Comparison of ENCODE assay signal across 22 cellular contexts in the genomic region with DNA sequence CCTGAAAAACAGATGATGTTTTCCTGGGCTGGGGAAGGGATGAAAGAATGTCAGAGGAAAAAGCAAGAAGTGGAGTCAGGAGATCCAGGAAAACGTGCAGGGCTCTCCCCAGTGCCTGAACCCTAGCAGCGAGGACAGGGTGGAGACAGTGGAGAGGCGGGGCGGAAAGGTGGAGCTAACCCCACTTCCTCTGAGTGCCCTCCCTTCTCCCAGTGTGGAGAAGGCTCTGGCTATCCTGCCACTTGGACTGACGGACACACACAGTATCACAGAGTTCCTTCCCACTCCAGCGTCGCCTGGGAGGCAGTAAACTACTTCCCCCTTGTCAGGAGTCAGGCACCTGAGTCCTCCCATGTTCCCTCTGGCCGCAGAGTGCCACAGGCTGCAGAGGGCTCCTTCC. TPM values are rescaled to one million over a fixed set of nuclear protein-coding genes. Genes with fewer than 3 reads are reported as not detected.
DNase-seq lines count a peak whose midpoint lies in the region; ATAC-seq, FAIRE-seq and TF ChIP-seq lines count a peak whose summit lies in the region.
"Had no signal": no experiment of that assay in that cellular context is flagged by ENCODE, and none has a peak within 500 bp of the region (broad histone marks: within the 10 kb centered on the region; RNA-seq: fewer than 3 reads in every experiment).

No MANE protein-coding gene starts in this region.

- CTCF ChIA-PET in A549 (lab: Yijun Ruan, JAX) (interaction anchor here (0.6 to 1.2 kb wide), 2 partner anchors 73 to 327 kb away, joined by 3 read pairs; no protein-coding TSS in a partner anchor), HEK293 (lab: Yijun Ruan, JAX) (no interaction called here)

- H3K27ac ChIP-seq in A549 = no peak overlapping the region
- no peak overlapping the region for H3K27ac ChIP-seq in HEK293 (ENCODE audit: extremely low read depth, low read depth, low read length)
- H3K27ac ChIP-seq in heart right ventricle = no peak overlapping the region
- no peak overlapping the region for H3K27ac ChIP-seq in lung (ENCODE audit: low read depth in 1 of 2, low read length in 1 of 2)
- no peak overlapping the region for H3K27ac ChIP-seq in effector memory CD4-positive, alpha-beta T cell (ENCODE audit: insufficient read depth, low read length, poor library complexity, severe bottlenecking)
- H3K27ac ChIP-seq: PC-9, psoas muscle, suprapubic skin had no signal

- 26% methylated on average over 8 of the region's 8 CpGs for WGBS in A549 (ENCODE audit: missing lambda C conversion rate)
- 15 to 19% methylated on average over 8 of the region's 8 CpGs for WGBS in heart right ventricle, 2 donors
- 7 to 12% methylated on average over 8 of the region's 8 CpGs for WGBS in lung, 2 donors

- intact Hi-C loops in heart right ventricle (cut with DNase I) = no loop called here

- peaks cover 0 to 5% (median 0%) of the 10 kb centered on the region in 7 donors for H3K27me3 ChIP-seq in heart right ventricle
- no peaks in the 10 kb centered on the region for H3K27me3 ChIP-seq in lung (ENCODE audit: control insufficient read depth, insufficient read depth)
- H3K27me3 ChIP-seq in effector memory CD4-positive, alpha-beta T cell (replicated peaks; ENCODE audit: control insufficient read depth, insufficient read depth, low read length, poor library complexity, severe bottlenecking) = no peaks in the 10 kb centered on the region
- H3K27me3 ChIP-seq: suprapubic skin had no signal

- no peak for TF ChIP-seq RAD21 in A549 (conservative IDR thresholded peaks at IDR 0.05 in 1 of 2, IDR thresholded peaks at IDR 0.05 in 1 of 2)

- H3K4me1 ChIP-seq in A549 = no peaks in the 10 kb centered on the region
- H3K4me1 ChIP-seq in HEK293 (ENCODE audit: control insufficient read depth, insufficient read depth, low read length) = no peaks in the 10 kb centered on the region
- peaks cover 0 to 6% (median 0%) of the 10 kb centered on the region in 9 donors for H3K4me1 ChIP-seq in heart right ventricle
- peaks cover 0 to 2% of the 10 kb centered on the region in 2 donors for H3K4me1 ChIP-seq in lung (ENCODE audit: control insufficient read depth in 2 of 2, insufficient read depth in 2 of 2, low read length in 2 of 2)
- H3K4me1 ChIP-seq in effector memory CD4-positive, alpha-beta T cell (ENCODE audit: control insufficient read depth, insufficient read depth, low read length, poor library complexity, severe bottlenecking) = no peaks in the 10 kb centered on the region
- H3K4me1 ChIP-seq: psoas muscle, suprapubic skin had no signal

- H3K36me3 ChIP-seq in HEK293 (ENCODE audit: control insufficient read depth in 2 of 2, insufficient read depth in 1 of 2, low read length in 2 of 2) (no peaks in the 10 kb centered on the region), heart right ventricle (no peaks in the 10 kb centered on the region), lung (ENCODE audit: control insufficient read depth in 2 of 2, insufficient read depth in 2 of 2, low read length in 2 of 2) (no peaks in the 10 kb centered on the region)
- H3K36me3 ChIP-seq in effector memory CD4-positive, alpha-beta T cell (ENCODE audit: control insufficient read depth, insufficient read depth, low read length) = no peaks in the 10 kb centered on the region
- H3K36me3 ChIP-seq: suprapubic skin had no signal

- H3K9me3 ChIP-seq in A549 (no peaks in the 10 kb centered on the region), HEK293 (ENCODE audit: control insufficient read depth, insufficient read depth, low read depth, low read length) (no peaks in the 10 kb centered on the region), heart right ventricle (peaks cover 0 to 2% (median 0%) of the 10 kb centered on the region in 11 donors), lung (ENCODE audit: control insufficient read depth in 2 of 2, insufficient read depth in 1 of 2, low read length in 1 of 2) (peaks cover 0 to 2% of the 10 kb centered on the region in 2 donors)
- H3K9me3 ChIP-seq in effector memory CD4-positive, alpha-beta T cell (ENCODE audit: control insufficient read depth, low read length) = no peaks in the 10 kb centered on the region
- H3K9me3 ChIP-seq: psoas muscle, SK-N-SH, suprapubic skin had no signal

- DNase-seq in A549 (ENCODE audit: low read depth in 1 of 2, low spot score in 1 of 2) (no peak), heart right ventricle (peak in 1 of 2 donors; percentile 13), lung (ENCODE audit: low spot score) (no peak), SIG-M5 (lab: John Stamatoyannopoulos, UW) (no peak), NCI-H69 (lab: John Stamatoyannopoulos, UW) (no peak)
- DNase-seq in effector memory CD4-positive, alpha-beta T cell = no peak
- DNase-seq: activated CD4-positive, CD25-positive, alpha-beta regulatory T cell; activated CD8-positive, alpha-beta T cell treated with anti-CD3 and anti-CD28 coated beads, Interleukin-2, amount 10 ng/mL, durations not matched to agents 7 days and 5 days; activated naive CD4-positive, alpha-beta T cell treated with anti-CD3 and anti-CD28 coated beads, Interleukin-2, amount 50 U/mL, for 16 hours; activated T-cell treated with anti-CD3 and anti-CD28 coated beads, Interleukin-2, amount 50 U/mL, for 48 hours; CD4-positive, alpha-beta T cell; cerebellar nuclear complex; effector CD8-positive, alpha-beta T cell; NCI-H2171; PC-9; psoas muscle; SK-N-SH; stimulated activated CD4-positive, alpha-beta T cell treated with anti-CD3 and anti-CD28 coated beads, Interleukin-12 subunit alpha, Interleukin-12 subunit beta, amount 100 ng/mL, for 4 hours had no signal

- H3K4me3 ChIP-seq in A549 (no peak overlapping the region), HEK293 (ENCODE audit: low read depth, low read length) (no peak overlapping the region), heart right ventricle (no peak overlapping the region), lung (no peak overlapping the region)
- H3K4me3 ChIP-seq in effector memory CD4-positive, alpha-beta T cell (ENCODE audit: insufficient read depth, low read depth, low read length, poor library complexity, severe bottlenecking) = no peak overlapping the region
- H3K4me3 ChIP-seq: PC-9, psoas muscle, suprapubic skin had no signal

- TF ChIP-seq POLR2A in A549 (IDR thresholded peaks at IDR 0.05; ENCODE audit: low read length) = no peak

- no peak for TF ChIP-seq CTCF in A549 (IDR thresholded peaks at IDR 0.05)
- TF ChIP-seq CTCF in HEK293 (tag by site-specific recombination; IDR thresholded peaks at IDR 0.05) = no peak
- TF ChIP-seq CTCF in heart right ventricle (IDR thresholded peaks at IDR 0.05) = no peak
- no peak for TF ChIP-seq CTCF in lung (IDR thresholded peaks at IDR 0.05; ENCODE audit: control extremely low read depth, extremely low read depth)

- POLR2A ChIA-PET in A549 (lab: Yijun Ruan, JAX) (no interaction called here), HEK293 (lab: Yijun Ruan, JAX) (no interaction called here)

- no peak for TF ChIP-seq EP300 in A549 (IDR thresholded peaks at IDR 0.05)

- ATAC-seq in A549 = peak; percentile 46 to 78; a peak in 3 of 6 replicates
- ATAC-seq in heart right ventricle = peak in 5 of 8 donors; percentile 50 to 76 (median 67)
- ATAC-seq in lung (ENCODE audit: insufficient read depth, low FRiP score) = peak; percentile 62
- no peak for ATAC-seq in HG02610 (IDR thresholded peaks at IDR 0.05; ENCODE audit: unreplicated experiment)
- ATAC-seq: activated CD8-positive, alpha-beta T cell treated with anti-CD3 and anti-CD28 coated beads, Interleukin-2, amount 10 ng/mL, durations not matched to agents 7 days and 5 days; psoas muscle had no signal

- 0 out of 3 replicates have a peak overlapping the region, but pooled peaks have one; percentile 9 for H3K4me2 ChIP-seq in A549
- H3K4me2 ChIP-seq: PC-9, SK-N-SH had no signal

- no peak for FAIRE-seq in A549 (lab: Jason Lieb, UNC)
- FAIRE-seq: astrocyte had no signal

TF ChIP-seq in A549, 52 proteins besides CTCF, POLR2A, EP300 and RAD21:
- TF ChIP-seq NR3C1 (IDR thresholded peaks at IDR 0.05) (no peak), FOSB (CRISPR knock-in tag; IDR thresholded peaks at IDR 0.05) (no peak)

TF ChIP-seq in HEK293, 187 proteins besides CTCF, POLR2A, EP300 and RAD21:
- TF ChIP-seq ZNF132 (tag by site-specific recombination; IDR thresholded peaks at IDR 0.05; ENCODE audit: borderline replicate concordance) (no peak), KLF1 (tag by site-specific recombination; IDR thresholded peaks at IDR 0.05) (0 out of 2 replicates have a peak, but pooled peaks have one; percentile 11)

RNA-seq across cellular contexts. Expression of a gene that starts 34.6 kb away (rescaled TPM):
- 0.26 and 0.34 TPM in 2 replicates for polyA plus RNA-seq in A549 (2011; rRNA removed)
- polyA plus RNA-seq in A549 (2012; cell fraction: cytosol; rRNA removed) = 0.09 and 0.13 TPM in 2 replicates
- 0.05 and 0.34 TPM in 2 replicates for polyA plus RNA-seq in A549 (2012; cell fraction: nucleus; rRNA removed)
- polyA plus RNA-seq in A549 (2017; fragmentation: RNase III; extraction: RNeasy Plus Mini Kit Qiagen cat#74134 plus additional on column Dnase treatment) = 0.17 to 0.33 TPM (median 0.27 TPM) in 3 replicates
- 0.34 and 1.0 TPM in 2 replicates for polyA minus RNA-seq in A549 (2011; rRNA and poly(A)+ RNA removed)
- total RNA-seq in heart right ventricle = 1 to 10 TPM in 5 of 10 donors, under 1 TPM in 5; 0.33 to 1.8 (median 1.1) TPM
- polyA plus RNA-seq in heart right ventricle = 1 to 10 TPM in 1 of 2 donors, under 1 TPM in 1; 0.33 to 1.2 TPM
- total RNA-seq in lung = 1 to 10 TPM; 2.3 to 2.5 TPM
- polyA plus RNA-seq in lung = under 1 TPM; 0.69 to 0.93 TPM
